In the genomic region with DNA sequence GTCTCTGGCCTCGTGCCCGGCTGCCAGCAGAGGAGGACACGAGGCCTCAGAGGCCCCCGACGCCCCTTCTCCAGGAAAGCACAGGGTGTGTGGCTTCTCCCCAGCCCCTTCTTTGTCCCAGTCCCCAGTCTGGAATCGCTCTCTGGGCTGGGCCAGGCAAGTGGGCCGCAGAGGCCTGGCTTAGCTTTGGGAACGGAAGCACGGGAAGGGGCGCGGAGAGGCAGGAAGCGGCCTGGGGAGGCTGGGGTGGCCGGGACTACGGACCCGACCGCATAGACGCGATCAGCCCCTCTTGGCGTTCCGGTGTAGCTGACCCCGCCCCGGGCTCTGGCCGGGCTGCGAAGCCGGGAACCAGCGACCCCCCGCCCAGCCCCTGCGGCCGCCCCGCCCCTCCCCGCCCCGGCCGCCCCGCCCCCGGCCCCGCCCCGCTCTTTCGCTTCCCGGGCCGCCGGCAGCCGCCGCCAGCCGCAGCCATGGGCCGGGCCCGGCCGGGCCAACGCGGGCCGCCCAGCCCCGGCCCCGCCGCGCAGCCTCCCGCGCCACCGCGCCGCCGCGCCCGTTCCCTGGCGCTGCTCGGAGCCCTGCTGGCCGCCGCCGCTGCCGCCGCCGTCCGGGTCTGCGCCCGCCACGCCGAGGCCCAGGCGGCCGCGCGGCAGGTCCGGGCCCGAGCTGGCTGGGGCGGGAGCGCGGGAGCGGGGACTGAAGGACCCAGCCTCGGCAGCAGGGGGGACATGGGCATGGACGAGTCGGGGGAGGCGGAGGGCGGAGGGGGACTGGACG, we compare ENCODE assay signal across 8 cellular contexts. TPM values are rescaled to one million over a fixed set of nuclear protein-coding genes. Genes with fewer than 3 reads are reported as not detected.
DNase-seq lines count a peak whose midpoint lies in the region; ATAC-seq and TF ChIP-seq lines count a peak whose summit lies in the region.

TSS of gene SELENON (plus strand) at position 436 of the 780 bp plus-strand sequence. CDS start at position 474, 38 bp downstream.

- peak within 1 kb of the TSS; percentile 70 to 87 for H3K4me3 ChIP-seq in neuronal stem cell (ENCODE audit: low read length in 2 of 2)

- peak within 1 kb of the TSS; percentile 94 for H2AFZ ChIP-seq in neuronal stem cell (ENCODE audit: low read length)

- no peak within 1 kb of the TSS for H2BK12ac ChIP-seq in neuronal stem cell (ENCODE audit: low read length)

- peaks cover 0 to 9% of the 10 kb centered on the region in 2 donors for H3K36me3 ChIP-seq in neuronal stem cell (replicated peaks in 1 of 2; ENCODE audit: control insufficient read depth in 2 of 2, insufficient read depth in 2 of 2, low read length in 2 of 2)

- ATAC-seq in activated CD4-positive, CD25-positive, alpha-beta regulatory T cell treated with anti-CD3 and anti-CD28 coated beads, Interleukin-2, amount 50 U/mL, for 24 hours, result peak; percentile 33 to 44
- ATAC-seq in HG03354 (IDR thresholded peaks at IDR 0.05; ENCODE audit: poor library complexity, severe bottlenecking, unreplicated experiment), result no peak

- no CpG with 5 or more reads among the region's 91 CpGs for WGBS in neuronal stem cell (ENCODE audit: extremely low coverage in 2 of 2, insufficient read length in 2 of 2, insufficient replicate concordance in 1 of 2), 2 donors

- H3K9me3 ChIP-seq in neuronal stem cell (replicated peaks in 1 of 2; ENCODE audit: control insufficient read depth in 2 of 2, insufficient read depth in 1 of 2, low read depth in 1 of 2, low read length in 2 of 2), result no peaks in the 10 kb centered on the region

- TF ChIP-seq CTCF in glutamatergic neuron (IDR thresholded peaks at IDR 0.05; ENCODE audit: partially characterized antibody, unreplicated experiment), result no peak

- H3K4me2 ChIP-seq in neuronal stem cell (ENCODE audit: insufficient read depth, low read length, poor library complexity, severe bottlenecking), result peak within 1 kb of the TSS; percentile 82

- H4K8ac ChIP-seq in neuronal stem cell (ENCODE audit: low read depth, low read length), result peak within 1 kb of the TSS; percentile 77

- no peaks in the 10 kb centered on the region for H3K79me1 ChIP-seq in neuronal stem cell (ENCODE audit: low read depth, low read length)

- peak within 1 kb of the TSS; percentile 76 for H2AK5ac ChIP-seq in neuronal stem cell (ENCODE audit: low read depth, low read length)

- H3K4me1 ChIP-seq in neuronal stem cell (ENCODE audit: control insufficient read depth in 2 of 2, insufficient read depth in 1 of 2, low read depth in 1 of 2, low read length in 2 of 2), result peaks cover 19 to 28% of the 10 kb centered on the region in 2 donors

- H3K27ac Mint-ChIP-seq in glutamatergic neuron (ENCODE audit: unreplicated experiment), result peak within 1 kb of the TSS; percentile 90

- H3K9me3 Mint-ChIP-seq in glutamatergic neuron (ENCODE audit: unreplicated experiment), result peaks cover 2% of the 10 kb centered on the region

- peaks cover 4% of the 10 kb centered on the region for H3K27me3 Mint-ChIP-seq in glutamatergic neuron (ENCODE audit: unreplicated experiment)

- peak within 1 kb of the TSS; percentile 90 for H3K9ac ChIP-seq in neuronal stem cell (ENCODE audit: low read depth, low read length, poor library complexity)

- no peak within 1 kb of the TSS for H4K91ac ChIP-seq in neuronal stem cell (ENCODE audit: low read depth, low read length, poor library complexity)

- peak within 1 kb of the TSS; percentile 64 for H3K14ac ChIP-seq in neuronal stem cell (ENCODE audit: low read length)

- H2BK5ac ChIP-seq in neuronal stem cell (ENCODE audit: low read length), result peak within 1 kb of the TSS; percentile 28

- H2BK120ac ChIP-seq in neuronal stem cell (ENCODE audit: low read depth, low read length), result peak within 1 kb of the TSS; percentile 75

- H3K27ac ChIP-seq in neuronal stem cell (replicated peaks; ENCODE audit: low read length), result no peak within 1 kb of the TSS

- no peaks in the 10 kb centered on the region for H3K27me3 ChIP-seq in neuronal stem cell (ENCODE audit: control insufficient read depth in 3 of 3, insufficient read depth in 3 of 3, low read depth in 1 of 3, low read length in 3 of 3)

- peak within 1 kb of the TSS; percentile 95 for H2BK15ac ChIP-seq in neuronal stem cell (ENCODE audit: low read length)

- peak within 1 kb of the TSS; percentile 90 for H3K4me3 Mint-ChIP-seq in glutamatergic neuron (ENCODE audit: unreplicated experiment)

- peak within 1 kb of the TSS; percentile 63 for H3K23ac ChIP-seq in neuronal stem cell (ENCODE audit: low read depth, low read length, poor library complexity)

- H3K36me3 Mint-ChIP-seq in glutamatergic neuron (ENCODE audit: unreplicated experiment), result no peaks in the 10 kb centered on the region

- peak within 1 kb of the TSS; percentile 96 for H3K18ac ChIP-seq in neuronal stem cell (ENCODE audit: low read length)

- no peak within 1 kb of the TSS for H3K4ac ChIP-seq in neuronal stem cell (ENCODE audit: low read length)

- peaks cover 23% of the 10 kb centered on the region for H3K4me1 Mint-ChIP-seq in glutamatergic neuron (ENCODE audit: low read depth, unreplicated experiment)

- DNase-seq in activated CD4-positive, CD25-positive, alpha-beta regulatory T cell (lab: John Stamatoyannopoulos, UW), result no peak
- DNase-seq in NCI-H510A treated with DMSO at 0.1 percent for 48 hours (lab: John Stamatoyannopoulos, UW) (peak; percentile 62), glutamatergic neuron (peak; percentile 81), neuronal stem cell (ENCODE audit: low spot score) (peak; percentile 62), SKM-1 (lab: John Stamatoyannopoulos, UW; ENCODE audit: unreplicated experiment) (no peak)
- DNase-seq in activated naive CD4-positive, alpha-beta T cell treated with anti-CD3 and anti-CD28 coated beads, Interleukin-2, amount 50 U/mL, for 16 hours, result peak; percentile 34

RNA-seq across cellular contexts. Expression of gene SELENON, which starts in this region (rescaled TPM):
- total RNA-seq in glutamatergic neuron (ENCODE audit: unreplicated experiment), result 79.8 TPM
- polyA plus RNA-seq in neuronal stem cell (2013, experiment 1 of 2), result 92.8 TPM
- polyA plus RNA-seq in neuronal stem cell (2013, experiment 2 of 2), result 91.3 TPM

Comparison
In these comparisons a context has a peak if more than half of its experiments do, and no peak if none do; other contexts are left out.
1. DNase-seq: peak in NCI-H510A treated with DMSO at 0.1 percent for 48 hours (single experiment), activated naive CD4-positive, alpha-beta T cell treated with anti-CD3 and anti-CD28 coated beads, Interleukin-2, amount 50 U/mL, for 16 hours (single experiment), glutamatergic neuron (single experiment) and neuronal stem cell (single experiment); none in activated CD4-positive, CD25-positive, alpha-beta regulatory T cell (0 of 4) and SKM-1 (single experiment).